In the genomic region with DNA sequence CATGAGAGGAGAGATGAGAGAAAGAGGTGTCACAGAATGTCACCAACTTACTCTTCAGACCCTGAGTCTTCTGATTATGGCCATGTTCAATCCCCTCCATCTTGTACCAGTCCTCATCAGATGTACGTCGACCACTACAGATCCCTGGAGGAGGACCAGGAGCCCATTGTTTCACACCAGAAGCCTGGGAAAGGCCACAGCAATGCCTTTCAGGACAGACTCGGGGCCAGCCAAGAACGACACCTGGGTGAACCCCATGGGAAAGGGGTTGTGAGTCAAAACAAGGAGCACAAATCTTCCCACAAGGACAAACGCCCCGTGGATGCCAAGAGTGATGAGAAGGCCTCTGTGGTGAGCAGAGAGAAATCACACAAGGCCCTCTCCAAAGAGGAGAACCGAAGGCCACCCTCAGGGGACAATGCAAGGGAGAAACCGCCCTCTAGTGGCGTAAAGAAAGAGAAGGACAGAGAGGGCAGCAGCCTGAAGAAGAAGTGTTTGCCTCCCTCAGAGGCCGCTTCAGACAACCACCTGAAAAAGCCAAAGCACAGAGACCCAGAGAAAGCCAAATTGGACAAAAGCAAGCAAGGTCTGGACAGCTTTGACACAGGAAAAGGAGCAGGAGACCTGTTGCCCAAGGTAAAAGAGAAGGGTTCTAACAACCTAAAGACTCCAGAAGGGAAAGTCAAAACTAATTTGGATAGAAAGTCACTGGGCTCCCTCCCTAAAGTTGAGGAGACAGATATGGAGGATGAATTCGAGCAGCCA, we compare ENCODE assay signal across 8 cellular contexts. TPM values are rescaled to one million over a fixed set of nuclear protein-coding genes. Genes with fewer than 3 reads are reported as not detected.
DNase-seq lines count a peak whose midpoint lies in the region; ATAC-seq, FAIRE-seq and TF ChIP-seq lines count a peak whose summit lies in the region.

No MANE protein-coding gene starts in this region.

- H3K36me3 Mint-ChIP-seq in HFFc6 (ENCODE audit: low read depth), result peaks cover 29% of the 10 kb centered on the region
- H3K36me3 Mint-ChIP-seq in astrocyte (ENCODE audit: low read depth, unreplicated experiment), result peaks cover 16% of the 10 kb centered on the region

- H3K9ac ChIP-seq in astrocyte (ENCODE audit: low read length), result peak overlapping the region; percentile 19

- DNase-seq in DMS53 (lab: John Stamatoyannopoulos, UW) (peak; percentile 87), HFFc6 (peak; percentile 39), RCC 7860 (ENCODE audit: low spot score) (peak; percentile 43), astrocyte (ENCODE audit: low read depth) (peak; percentile 18), islet precursor cell (peak; percentile 75), NCI-H187 treated with DMSO at 0.1 percent for 48 hours (lab: John Stamatoyannopoulos, UW) (no peak), occipital lobe (lab: John Stamatoyannopoulos, UW) (no peak)
- peak; percentile 33 to 40 for DNase-seq in stimulated activated naive CD8-positive, alpha-beta T cell treated with anti-CD3 and anti-CD28 coated beads, Interleukin-15, amount 100 ng/mL, for 72 hours

- peaks cover 86% of the 10 kb centered on the region for H4K20me1 ChIP-seq in astrocyte (ENCODE audit: insufficient read depth, low read length)

- no peak overlapping the region for H2AFZ ChIP-seq in astrocyte (ENCODE audit: low read depth, low read length)

- peaks cover 2% of the 10 kb centered on the region; the same call in 1 of the 2 replicates for H3K27me3 Mint-ChIP-seq in HFFc6 (ENCODE audit: insufficient read depth)
- no peaks in the 10 kb centered on the region for H3K27me3 Mint-ChIP-seq in astrocyte (ENCODE audit: low read depth, unreplicated experiment)
- no peaks in the 10 kb centered on the region for H3K27me3 Mint-ChIP-seq in stimulated activated naive CD8-positive, alpha-beta T cell treated with anti-CD3 and anti-CD28 coated beads, Interleukin-15, amount 100 ng/mL, for 72 hours

- peaks cover 60% of the 10 kb centered on the region for H3K36me3 ChIP-seq in astrocyte (ENCODE audit: insufficient read depth, low read length)

- H3K9me3 Mint-ChIP-seq in HFFc6, result no peaks in the 10 kb centered on the region
- no peaks in the 10 kb centered on the region for H3K9me3 Mint-ChIP-seq in astrocyte (ENCODE audit: unreplicated experiment)
- H3K9me3 Mint-ChIP-seq in stimulated activated naive CD8-positive, alpha-beta T cell treated with anti-CD3 and anti-CD28 coated beads, Interleukin-15, amount 100 ng/mL, for 72 hours, result no peaks in the 10 kb centered on the region

- peaks cover 44% of the 10 kb centered on the region for H3K4me1 Mint-ChIP-seq in HFFc6 (ENCODE audit: low read depth)
- peaks cover 26% of the 10 kb centered on the region for H3K4me1 Mint-ChIP-seq in astrocyte (ENCODE audit: low read depth, unreplicated experiment)
- H3K4me1 Mint-ChIP-seq in stimulated activated naive CD8-positive, alpha-beta T cell treated with anti-CD3 and anti-CD28 coated beads, Interleukin-15, amount 100 ng/mL, for 72 hours, result peaks cover 34% of the 10 kb centered on the region

- peaks cover 54% of the 10 kb centered on the region for H3K79me2 ChIP-seq in astrocyte (ENCODE audit: insufficient read depth, low read length)

- no peak overlapping the region for H3K4me2 ChIP-seq in astrocyte (ENCODE audit: low read length)

- H3K4me1 ChIP-seq in astrocyte (ENCODE audit: insufficient read depth, low read length), result peaks cover under 1% of the 10 kb centered on the region

- no peak overlapping the region; the same call in 1 of the 2 replicates for H3K4me3 Mint-ChIP-seq in HFFc6
- H3K4me3 Mint-ChIP-seq in astrocyte (ENCODE audit: unreplicated experiment), result peak overlapping the region; percentile 11
- H3K4me3 Mint-ChIP-seq in stimulated activated naive CD8-positive, alpha-beta T cell treated with anti-CD3 and anti-CD28 coated beads, Interleukin-15, amount 100 ng/mL, for 72 hours, result no peak overlapping the region

- no peaks in the 10 kb centered on the region for H3K27me3 ChIP-seq in astrocyte (ENCODE audit: insufficient read depth, low read length)

- H3K27ac ChIP-seq in astrocyte (ENCODE audit: low read depth, low read length), result no peak overlapping the region

- ATAC-seq in stimulated activated naive CD8-positive, alpha-beta T cell treated with anti-CD3 and anti-CD28 coated beads, Interleukin-15, amount 100 ng/mL, for 72 hours, result peak; percentile 84

- TF ChIP-seq CTCF in HFFc6 (IDR thresholded peaks at IDR 0.05) (peak; percentile 83), astrocyte (IDR thresholded peaks at IDR 0.05; ENCODE audit: insufficient read depth, low read depth, low read length) (peak; percentile 53)

- no peak overlapping the region for H3K4me3 ChIP-seq in astrocyte (ENCODE audit: insufficient read depth, low read depth, low read length)

- H3K27ac Mint-ChIP-seq in HFFc6 (peak overlapping the region; percentile 37), astrocyte (ENCODE audit: unreplicated experiment) (peak overlapping the region; percentile 3)
- peak overlapping the region in 1 of 2 donors; percentile 83 for H3K27ac Mint-ChIP-seq in stimulated activated naive CD8-positive, alpha-beta T cell treated with anti-CD3 and anti-CD28 coated beads, Interleukin-15, amount 100 ng/mL, for 72 hours

- no peaks in the 10 kb centered on the region for H3K9me3 ChIP-seq in astrocyte (ENCODE audit: insufficient read depth, low read depth, low read length)

- FAIRE-seq in RCC 7860 (lab: Jason Lieb, UNC), result no peak
- FAIRE-seq in astrocyte (lab: Jason Lieb, UNC), result no peak

RNA-seq across cellular contexts. Expression of gene ELOA, which starts 8.0 kb away (rescaled TPM):
- 10 to 100 TPM; 55.5 to 72.6 (median 59.9) TPM for total RNA-seq in HFFc6 (2021; fragmentation: NEBNext Ultra II Directional; extraction: Animal tissue kit (Norgen Biotek cat#: 25700))
- total RNA-seq in astrocyte (58.1 and 62.2 TPM in 2 replicates), occipital lobe (23.7 TPM)

RNA-seq across cellular contexts. Expression of gene PITHD1, which starts 27.0 kb away (rescaled TPM):
- total RNA-seq in HFFc6 (2021; fragmentation: NEBNext Ultra II Directional; extraction: Animal tissue kit (Norgen Biotek cat#: 25700)), result 10 to 100 TPM; 41.8 to 45.7 (median 44.8) TPM
- total RNA-seq in astrocyte (33.7 and 37.3 TPM in 2 replicates), occipital lobe (57.9 TPM)

RNA-seq across cellular contexts. Expression of gene LYPLA2, which starts 39.7 kb away (rescaled TPM):
- total RNA-seq in HFFc6 (2021; fragmentation: NEBNext Ultra II Directional; extraction: Animal tissue kit (Norgen Biotek cat#: 25700)), result 10 to 100 TPM; 55.7 to 65.0 (median 59.8) TPM
- total RNA-seq in astrocyte, result 79.0 and 91.7 TPM in 2 replicates
- 20.7 TPM for total RNA-seq in occipital lobe

RNA-seq across cellular contexts. Expression of gene GALE, which starts 49.3 kb away (rescaled TPM):
- 10 to 100 TPM; 30.9 to 34.6 (median 33.5) TPM for total RNA-seq in HFFc6 (2021; fragmentation: NEBNext Ultra II Directional; extraction: Animal tissue kit (Norgen Biotek cat#: 25700))
- total RNA-seq in astrocyte, result 24.1 and 27.0 TPM in 2 replicates
- 20.0 TPM for total RNA-seq in occipital lobe

RNA-seq across cellular contexts. Expression of gene RPL11, which starts 59.6 kb away (rescaled TPM):
- 1,000 to 10,000 TPM in 3 of 6 experiments, 100 to 1,000 TPM in 3; 866 to 1,109 (median 1,001) TPM for total RNA-seq in HFFc6 (2021; fragmentation: NEBNext Ultra II Directional; extraction: Animal tissue kit (Norgen Biotek cat#: 25700))
- total RNA-seq in astrocyte (737 and 804 TPM in 2 replicates), occipital lobe (852 TPM)

Comparison
In these comparisons a context has a peak if more than half of its experiments do, and no peak if none do; other contexts are left out.
1. DNase-seq: peak in DMS53 (single experiment), HFFc6 (single experiment), RCC 7860 (single experiment), astrocyte (single experiment), islet precursor cell (single experiment) and stimulated activated naive CD8-positive, alpha-beta T cell treated with anti-CD3 and anti-CD28 coated beads, Interleukin-15, amount 100 ng/mL, for 72 hours (2 of 2); none in NCI-H187 treated with DMSO at 0.1 percent for 48 hours (single experiment) and occipital lobe (single experiment).